8 cellular contexts compared by ENCODE assay signal in genomic region chr6:44002071-44002590, GRCh38.
A peak's percentile ranks its signal among the peaks of the same experiment; 100 is the strongest.
DNase-seq lines count a peak whose midpoint lies in the region; ATAC-seq, FAIRE-seq and TF ChIP-seq lines count a peak whose summit lies in the region.

No MANE protein-coding gene starts in this region.

- peak overlapping the region; percentile 78 for H2AFZ ChIP-seq in mesenchymal stem cell (ENCODE audit: low read depth, low read length)

- WGBS in mesenchymal stem cell, result 2% methylated on average over 33 of the region's 37 CpGs

- H4K8ac ChIP-seq in mesenchymal stem cell (ENCODE audit: low read length), result peak overlapping the region; percentile 66

- peak overlapping the region; percentile 31 for H4K91ac ChIP-seq in mesenchymal stem cell (ENCODE audit: low read length)

- H3K4ac ChIP-seq in mesenchymal stem cell (ENCODE audit: low read depth in 1 of 2, low read length in 2 of 2), result peak overlapping the region in 1 of 2 experiments; percentile 42

- H2BK12ac ChIP-seq in mesenchymal stem cell (ENCODE audit: low read length in 2 of 2), result peak overlapping the region; percentile 35 to 88

- no peak for DNase-seq in bronchial epithelial cell (ENCODE audit: low read depth)
- DNase-seq in mesenchymal stem cell, result peak; percentile 57
- DNase-seq in MV-4-11 (lab: John Stamatoyannopoulos, UW), result no peak
- no peak for DNase-seq in BE2C
- DNase-seq in NCI-H2227 treated with DMSO at 0.1 percent for 48 hours (lab: John Stamatoyannopoulos, UW), result no peak
- no peak for DNase-seq in NCI-H2081 (lab: John Stamatoyannopoulos, UW)

- no peak overlapping the region for H2AK5ac ChIP-seq in mesenchymal stem cell (ENCODE audit: low read length, severe bottlenecking)

- H3K36me3 ChIP-seq in BLaER1 (no peaks in the 10 kb centered on the region), bronchial epithelial cell (ENCODE audit: control insufficient read depth, insufficient read depth, low read length) (no peaks in the 10 kb centered on the region), mesenchymal stem cell (ENCODE audit: control insufficient read depth in 1 of 2, insufficient read depth in 2 of 2, low read depth in 1 of 2, low read length in 2 of 2) (no peaks in the 10 kb centered on the region), BE2C (no peaks in the 10 kb centered on the region)

- no peak for FAIRE-seq in bronchial epithelial cell (lab: Jason Lieb, UNC)

- H3K4me1 ChIP-seq in BLaER1, result peaks cover 55% of the 10 kb centered on the region
- H3K4me1 ChIP-seq in mesenchymal stem cell (ENCODE audit: control insufficient read depth, insufficient read depth, low read depth, low read length), result peaks cover 58% of the 10 kb centered on the region
- peaks cover 6% of the 10 kb centered on the region for H3K4me1 ChIP-seq in BE2C

- H3K9ac ChIP-seq in BLaER1 (no peak overlapping the region), mesenchymal stem cell (ENCODE audit: low read length) (peak overlapping the region; percentile 54)

- H3K14ac ChIP-seq in mesenchymal stem cell (ENCODE audit: low read length in 2 of 2), result no peak overlapping the region

- H3K4me3 ChIP-seq in BLaER1 (peak overlapping the region; percentile 67), bronchial epithelial cell (ENCODE audit: low read depth, low read length) (peak overlapping the region; percentile 28), mesenchymal stem cell (ENCODE audit: insufficient read depth in 1 of 2, low read depth in 1 of 2, low read length in 2 of 2) (peak overlapping the region; percentile 47 to 68), BE2C (ENCODE audit: low read depth, low read length) (no peak overlapping the region)

- TF ChIP-seq CTCF in bronchial epithelial cell (IDR thresholded peaks at IDR 0.05; ENCODE audit: insufficient read depth, low read length, severe bottlenecking) (no peak), BE2C (IDR thresholded peaks at IDR 0.05; ENCODE audit: low read depth, low read length) (no peak)

- ATAC-seq in HG02981 (IDR thresholded peaks at IDR 0.05; ENCODE audit: unreplicated experiment), result peak; percentile 18

- H2BK15ac ChIP-seq in mesenchymal stem cell (ENCODE audit: low read depth, poor library complexity, severe bottlenecking), result peak overlapping the region; percentile 68

- no peak overlapping the region for H3K27ac ChIP-seq in BLaER1
- peak overlapping the region; percentile 67 for H3K27ac ChIP-seq in mesenchymal stem cell (ENCODE audit: low read length, poor library complexity, severe bottlenecking)

- H3K4me2 ChIP-seq in BLaER1 (peak overlapping the region; percentile 95), mesenchymal stem cell (ENCODE audit: low read length, poor library complexity, severe bottlenecking) (peak overlapping the region; percentile 81)

- peak overlapping the region; percentile 50 for H2BK120ac ChIP-seq in mesenchymal stem cell (ENCODE audit: low read depth, low read length)

- peaks cover 18% of the 10 kb centered on the region for H4K20me1 ChIP-seq in BLaER1

- H3K9me3 ChIP-seq in BLaER1 (no peaks in the 10 kb centered on the region; the same call in 1 of the 2 replicates), mesenchymal stem cell (ENCODE audit: control insufficient read depth, low read length) (no peaks in the 10 kb centered on the region), BE2C (no peaks in the 10 kb centered on the region)

- H3K27me3 ChIP-seq in BLaER1, result peaks cover 35% of the 10 kb centered on the region
- H3K27me3 ChIP-seq in bronchial epithelial cell (ENCODE audit: control insufficient read depth, insufficient read depth, low read length), result no peaks in the 10 kb centered on the region
- H3K27me3 ChIP-seq in mesenchymal stem cell (ENCODE audit: control insufficient read depth in 1 of 2, insufficient read depth in 1 of 2, low read length in 2 of 2), result no peaks in the 10 kb centered on the region
- H3K27me3 ChIP-seq in BE2C, result no peaks in the 10 kb centered on the region

- H3K23ac ChIP-seq in mesenchymal stem cell (ENCODE audit: low read length in 2 of 2), result no peak overlapping the region

- H3K18ac ChIP-seq in mesenchymal stem cell (ENCODE audit: low read depth in 1 of 2, low read length in 2 of 2), result peak overlapping the region; percentile 48 to 68

- peak overlapping the region; percentile 33 for H2BK5ac ChIP-seq in mesenchymal stem cell (ENCODE audit: low read depth, low read length, poor library complexity, severe bottlenecking)

- no peaks in the 10 kb centered on the region for H3K79me1 ChIP-seq in mesenchymal stem cell (replicated peaks; ENCODE audit: low read length, poor library complexity, severe bottlenecking)
